Comparison of ENCODE assay signal across 7 cellular contexts in genomic region chr17:61565850-61566249, GRCh38. TPM values are rescaled to one million over a fixed set of nuclear protein-coding genes. Genes with fewer than 3 reads are reported as not detected.
"Had no signal": no experiment of that assay in that cellular context is flagged by ENCODE, and none has a peak within 500 bp of the region (broad histone marks: within the 10 kb centered on the region; RNA-seq: fewer than 3 reads in every experiment).

No MANE protein-coding gene starts in this region.

RNA-seq across cellular contexts. Expression of gene NACA2, which starts 25.2 kb away (rescaled TPM):
- total RNA-seq: GM23248, GM23338, H1, H4, H7, H9, HFFc6 had no signal
- polyA plus RNA-seq: GM23248, H1 had no signal
